7 cellular contexts compared by ENCODE assay signal in genomic region chr15:50873935-50874353, GRCh38. TPM values are rescaled to one million over a fixed set of nuclear protein-coding genes. Genes with fewer than 3 reads are reported as not detected.
DNase-seq lines count a peak whose midpoint lies in the region; ATAC-seq, FAIRE-seq and TF ChIP-seq lines count a peak whose summit lies in the region.

No MANE protein-coding gene starts in this region.

- intact Hi-C loops in activated T-helper 2 cell treated with anti-CD3 and anti-CD28 coated beads, Interferon-gamma antibody, Interleukin-2, Interleukin-4, amounts not matched to agents 10 μg/mL and 5 μg/mL and 100 μg/mL, durations not matched to agents 14 hours and 24 hours and 36 hours (cut with micrococcal nuclease), result no loop called here
- intact Hi-C loops in posterior vena cava (cut with DNase I), result no loop called here

- H3K27ac Mint-ChIP-seq in activated T-helper 2 cell treated with anti-CD3 and anti-CD28 coated beads, Interferon-gamma antibody, Interleukin-2, Interleukin-4, amounts not matched to agents 10 μg/mL and 5 μg/mL and 100 μg/mL, durations not matched to agents 14 hours and 24 hours and 36 hours, result no peak overlapping the region
- peak overlapping the region; percentile 61 to 86 (median 70) for H3K27ac Mint-ChIP-seq in nephron

- ATAC-seq in HG03135 (IDR thresholded peaks at IDR 0.05; ENCODE audit: unreplicated experiment), result peak; percentile 68

- H3K4me3 Mint-ChIP-seq in activated T-helper 2 cell treated with anti-CD3 and anti-CD28 coated beads, Interferon-gamma antibody, Interleukin-2, Interleukin-4, amounts not matched to agents 10 μg/mL and 5 μg/mL and 100 μg/mL, durations not matched to agents 14 hours and 24 hours and 36 hours (ENCODE audit: low read depth), result peak overlapping the region; percentile 5
- H3K4me3 Mint-ChIP-seq in nephron, result peak overlapping the region in 1 of 3 experiments; percentile 56

- H3K36me3 Mint-ChIP-seq in activated T-helper 2 cell treated with anti-CD3 and anti-CD28 coated beads, Interferon-gamma antibody, Interleukin-2, Interleukin-4, amounts not matched to agents 10 μg/mL and 5 μg/mL and 100 μg/mL, durations not matched to agents 14 hours and 24 hours and 36 hours (ENCODE audit: low read depth), result no peaks in the 10 kb centered on the region
- H3K36me3 Mint-ChIP-seq in nephron (ENCODE audit: low read depth), result no peaks in the 10 kb centered on the region

- DNase-seq in GM18507 (ENCODE audit: extremely low spot score, insufficient read length, low read depth) (no peak), posterior vena cava (ENCODE audit: low spot score) (no peak), COR-L47 (lab: John Stamatoyannopoulos, UW) (no peak)
- no peak for DNase-seq in activated T-helper 2 cell treated with anti-CD3 and anti-CD28 coated beads, Interferon-gamma antibody, Interleukin-2, Interleukin-4, amounts not matched to agents 10 μg/mL and 5 μg/mL and 100 μg/mL, durations not matched to agents 14 hours and 24 hours and 36 hours (ENCODE audit: low spot score)
- DNase-seq in stimulated activated CD4-positive, alpha-beta T cell treated with anti-CD3 and anti-CD28 coated beads, Interleukin-4, amount 100 ng/mL, for 24 hours, result no peak

- H3K27me3 Mint-ChIP-seq in activated T-helper 2 cell treated with anti-CD3 and anti-CD28 coated beads, Interferon-gamma antibody, Interleukin-2, Interleukin-4, amounts not matched to agents 10 μg/mL and 5 μg/mL and 100 μg/mL, durations not matched to agents 14 hours and 24 hours and 36 hours (ENCODE audit: low read depth), result peaks cover 27% of the 10 kb centered on the region
- no peaks in the 10 kb centered on the region for H3K27me3 Mint-ChIP-seq in nephron (ENCODE audit: low read depth)

- TF ChIP-seq CTCF in nephron (IDR thresholded peaks at IDR 0.05; ENCODE audit: unreplicated experiment in 3 of 3), result no peak

- no peaks in the 10 kb centered on the region for H3K9me3 Mint-ChIP-seq in activated T-helper 2 cell treated with anti-CD3 and anti-CD28 coated beads, Interferon-gamma antibody, Interleukin-2, Interleukin-4, amounts not matched to agents 10 μg/mL and 5 μg/mL and 100 μg/mL, durations not matched to agents 14 hours and 24 hours and 36 hours
- no peaks in the 10 kb centered on the region for H3K9me3 Mint-ChIP-seq in nephron

- peak; percentile 58 for FAIRE-seq in GM18507 (lab: Jason Lieb, UNC)

- H3K4me1 Mint-ChIP-seq in activated T-helper 2 cell treated with anti-CD3 and anti-CD28 coated beads, Interferon-gamma antibody, Interleukin-2, Interleukin-4, amounts not matched to agents 10 μg/mL and 5 μg/mL and 100 μg/mL, durations not matched to agents 14 hours and 24 hours and 36 hours (ENCODE audit: low read depth), result peaks cover 26% of the 10 kb centered on the region
- peaks cover 47% of the 10 kb centered on the region for H3K4me1 Mint-ChIP-seq in nephron

RNA-seq across cellular contexts. Expression of gene AP4E1, which starts 34.5 kb away (rescaled TPM):
- 16.7 and 17.9 TPM in 2 replicates for total RNA-seq in activated T-helper 2 cell treated with anti-CD3 and anti-CD28 coated beads, Interferon-gamma antibody, Interleukin-2, Interleukin-4, amounts not matched to agents 10 μg/mL and 5 μg/mL and 100 μg/mL, durations not matched to agents 14 hours and 24 hours and 36 hours
- total RNA-seq in posterior vena cava, result 10 to 100 TPM; 11.5 to 18.6 TPM
